ENCODE assay signal across 8 cellular contexts in genomic region chr15:56464893-56465520, GRCh38. TPM values are rescaled to one million over a fixed set of nuclear protein-coding genes. Genes with fewer than 3 reads are reported as not detected.
A peak's percentile ranks its signal among the peaks of the same experiment; 100 is the strongest.
DNase-seq lines count a peak whose midpoint lies in the region; ATAC-seq, FAIRE-seq and TF ChIP-seq lines count a peak whose summit lies in the region.

Gene MNS1, minus strand, starts transcription at chr15:56465137. Its CDS starts 165 bp downstream, at chr15:56464972.

- no peak within 1 kb of the TSS for H3K14ac ChIP-seq in H1 (ENCODE audit: insufficient read length)

- CTCF ChIA-PET in CD8-positive, alpha-beta memory T cell (lab: Charles Lee): no interaction called here
- CTCF ChIA-PET in H1 (lab: Charles Lee; ENCODE audit: partially characterized antibody): interaction anchor here (1.0 to 1.1 kb wide), 2 partner anchors 26 to 336 kb away, joined by 3 read pairs; no protein-coding TSS in a partner anchor

- no peak within 1 kb of the TSS for H4K91ac ChIP-seq in H1 (replicated peaks; ENCODE audit: insufficient read length, low read length)

- no peak within 1 kb of the TSS for H2BK5ac ChIP-seq in H1 (ENCODE audit: low read depth, low read length)

- no peak within 1 kb of the TSS for H2BK20ac ChIP-seq in H1 (ENCODE audit: low read length)

- FAIRE-seq in H1 (lab: Jason Lieb, UNC): peak; percentile 87

- peak within 1 kb of the TSS; percentile 14 for H3K4me3 ChIP-seq in CD8-positive, alpha-beta memory T cell (ENCODE audit: low read length)
- peak within 1 kb of the TSS; percentile 37 to 67 (median 56) for H3K4me3 ChIP-seq in H1 (ENCODE audit: extremely low read depth in 1 of 4, insufficient read depth in 2 of 4, low read depth in 3 of 4, low read length in 4 of 4)

- no peak for TF ChIP-seq EP300 in H1 (IDR thresholded peaks at IDR 0.05; ENCODE audit: borderline replicate concordance in 1 of 2, low read depth in 2 of 2, low read length in 2 of 2)

- no peak within 1 kb of the TSS for H2BK120ac ChIP-seq in H1 (replicated peaks; ENCODE audit: low read depth, low read length)

- peak within 1 kb of the TSS; percentile 51 to 92 (median 80) for H3K4me3 Mint-ChIP-seq in CD8-positive, alpha-beta memory T cell

- H3K36me3 Mint-ChIP-seq in CD8-positive, alpha-beta memory T cell: no peaks in the 10 kb centered on the region

- no peaks in the 10 kb centered on the region for H4K20me1 ChIP-seq in H1 (replicated peaks in 1 of 2; ENCODE audit: control insufficient read depth in 1 of 2, insufficient read depth in 2 of 2, low read length in 2 of 2)

- H3K79me2 ChIP-seq in H1 (ENCODE audit: control insufficient read depth in 1 of 2, insufficient read depth in 2 of 2, low read length in 2 of 2): no peaks in the 10 kb centered on the region

- H3K4ac ChIP-seq in H1 (replicated peaks; ENCODE audit: insufficient read length, low read depth, low read length): no peak within 1 kb of the TSS

- H3K23me2 ChIP-seq in H1 (ENCODE audit: low read depth, low read length): peaks cover 2% of the 10 kb centered on the region; the same call in 1 of the 2 replicates

- TF ChIP-seq POLR2A in H1 (IDR thresholded peaks at IDR 0.05; ENCODE audit: control extremely low read depth in 1 of 2, low read depth in 2 of 2, low read length in 2 of 2): peak in 1 of 2 experiments; percentile 73; a peak in 2 of 3 replicates

- H3K9me3 ChIP-seq in CD8-positive, alpha-beta memory T cell (ENCODE audit: low read length): no peaks in the 10 kb centered on the region
- H3K9me3 ChIP-seq in H1 (ENCODE audit: insufficient read depth in 2 of 2, low read depth in 1 of 2, low read length in 1 of 2): no peaks in the 10 kb centered on the region

- peaks cover 8% of the 10 kb centered on the region for H3K27me3 ChIP-seq in CD8-positive, alpha-beta memory T cell (ENCODE audit: insufficient read depth, low read length, poor library complexity, severe bottlenecking)
- peaks cover 0 to 6% (median 4%) of the 10 kb centered on the region in 4 experiments; a peak in 4 of 7 replicates for H3K27me3 ChIP-seq in H1 (replicated peaks in 1 of 4; ENCODE audit: control insufficient read depth in 3 of 4, extremely low read depth in 1 of 4, insufficient read depth in 3 of 4, low read length in 3 of 4)

- no peaks in the 10 kb centered on the region for H3K9me3 Mint-ChIP-seq in CD8-positive, alpha-beta memory T cell

- H2BK12ac ChIP-seq in H1 (ENCODE audit: low read depth, low read length): no peak within 1 kb of the TSS

- TF ChIP-seq RAD21 in H1 (IDR thresholded peaks at IDR 0.05 in 1 of 2, conservative IDR thresholded peaks at IDR 0.05 in 1 of 2; ENCODE audit: low read depth in 2 of 2, low read length in 2 of 2): no peak

- no peak within 1 kb of the TSS for H2BK15ac ChIP-seq in H1 (ENCODE audit: low read length)

- 0 out of 2 replicates have a peak within 1 kb of the TSS, but pooled peaks have one; percentile 72 for H3K18ac ChIP-seq in H1 (ENCODE audit: extremely low read depth, low read length)

- H3K4me1 ChIP-seq in CD8-positive, alpha-beta memory T cell (ENCODE audit: insufficient read depth, low read length): peaks cover 8% of the 10 kb centered on the region
- peaks cover 0 to 3% (median 1%) of the 10 kb centered on the region in 4 experiments; a peak in 2 of 7 replicates for H3K4me1 ChIP-seq in H1 (replicated peaks in 1 of 4; ENCODE audit: control insufficient read depth in 3 of 4, insufficient read depth in 4 of 4, low read length in 3 of 4)

- H3K4me1 Mint-ChIP-seq in CD8-positive, alpha-beta memory T cell: peaks cover 18 to 32% (median 28%) of the 10 kb centered on the region in 3 donors

- H3K56ac ChIP-seq in H1 (replicated peaks; ENCODE audit: insufficient read length, low read depth, low read length): no peak within 1 kb of the TSS

- H4K5ac ChIP-seq in H1 (ENCODE audit: insufficient read length, low read depth, low read length): no peak within 1 kb of the TSS

- ATAC-seq in GM19438 (IDR thresholded peaks at IDR 0.05; ENCODE audit: low read depth, unreplicated experiment) (peak; percentile 98), HG03558 (IDR thresholded peaks at IDR 0.05; ENCODE audit: extremely low read depth, unreplicated experiment) (peak; percentile 96)

- H2AK5ac ChIP-seq in H1 (ENCODE audit: low read depth, low read length): no peak within 1 kb of the TSS

- no peak within 1 kb of the TSS for H3K23ac ChIP-seq in H1 (ENCODE audit: insufficient read length)

- no peak for TF ChIP-seq CTCF in H1 (IDR thresholded peaks at IDR 0.05; ENCODE audit: control extremely low read depth in 1 of 3, insufficient read depth in 1 of 3, low read depth in 1 of 3, low read length in 3 of 3)

- 16% methylated on average over 38 of the region's 38 CpGs; no CpG with 5 or more reads in 1 of the 2 experiments for WGBS in H1 (ENCODE audit: extremely low coverage in 1 of 2, insufficient coverage in 1 of 2, insufficient read length in 1 of 2, insufficient replicate concordance in 2 of 2, low coverage in 1 of 2, low lambda C conversion rate in 2 of 2, missing lambda C conversion rate in 1 of 2), 2 experiments

- no peak within 1 kb of the TSS for H3K27ac ChIP-seq in CD8-positive, alpha-beta memory T cell (ENCODE audit: low read depth, low read length)
- no peak within 1 kb of the TSS for H3K27ac ChIP-seq in H1 (ENCODE audit: low read depth, low read length)

- peak within 1 kb of the TSS in 3 of 8 donors; percentile 15 to 66 (median 34) for H3K27ac Mint-ChIP-seq in CD8-positive, alpha-beta memory T cell

- no peaks in the 10 kb centered on the region for H3K79me1 ChIP-seq in H1 (ENCODE audit: low read depth, low read length)

- POLR2A ChIA-PET in CD8-positive, alpha-beta memory T cell (lab: Charles Lee): no interaction called here
- POLR2A ChIA-PET in H1 (lab: Charles Lee; ENCODE audit: partially characterized antibody): interaction anchor here (1.2 to 2.1 kb wide), 3 partner anchors 20 to 221 kb away, joined by 3 to 5 read pairs (median 3); no protein-coding TSS in a partner anchor

- H4K8ac ChIP-seq in H1 (ENCODE audit: extremely low read depth, insufficient read depth, low read length): peak within 1 kb of the TSS; percentile 60; the same call in 1 of the 2 replicates

- peak within 1 kb of the TSS; percentile 82 to 86 for H3K4me2 ChIP-seq in H1 (ENCODE audit: insufficient read depth in 1 of 2, low read depth in 2 of 2, low read length in 2 of 2)

- H2AFZ ChIP-seq in H1 (ENCODE audit: low read length): peak within 1 kb of the TSS; percentile 99

- peak within 1 kb of the TSS in 3 of 4 experiments; percentile 36 to 78 (median 59); a peak in 5 of 7 replicates for H3K9ac ChIP-seq in H1 (replicated peaks in 1 of 4; ENCODE audit: extremely low read depth in 1 of 4, low read depth in 3 of 4, low read length in 3 of 4)

- H3K27me3 Mint-ChIP-seq in CD8-positive, alpha-beta memory T cell: peaks cover 19 to 24% of the 10 kb centered on the region in 2 donors

- H3K36me3 ChIP-seq in CD8-positive, alpha-beta memory T cell (ENCODE audit: insufficient read depth, low read length): no peaks in the 10 kb centered on the region
- no peaks in the 10 kb centered on the region for H3K36me3 ChIP-seq in H1 (ENCODE audit: control insufficient read depth in 2 of 4, insufficient read depth in 4 of 4, low read length in 3 of 4)

- peak; percentile 6 to 77 (median 67) for DNase-seq in CD8-positive, alpha-beta memory T cell
- peak; percentile 98 for DNase-seq in NCI-H774 (lab: John Stamatoyannopoulos, UW)
- DNase-seq in activated CD8-positive, alpha-beta memory T cell treated with anti-CD3 and anti-CD28 coated beads for 1 hour (ENCODE audit: extremely low read depth in 1 of 2, low read depth in 1 of 2): peak; percentile 22 to 36
- peak in 1 of 2 experiments; percentile 85 for DNase-seq in H1 (ENCODE audit: low read depth in 1 of 2, low spot score in 2 of 2)
- DNase-seq in medulla oblongata (ENCODE audit: extremely low spot score): peak; percentile 97
- peak; percentile 20 for DNase-seq in stimulated activated CD8-positive, alpha-beta memory T cell treated with anti-CD3 and anti-CD28 coated beads, Interleukin-12 subunit alpha, Interleukin-12 subunit beta, amount 100 ng/mL, for 24 hours (ENCODE audit: extremely low read depth)

TF ChIP-seq in H1, 55 proteins besides CTCF, POLR2A, EP300 and RAD21 (continues in another document):
- TF ChIP-seq CREB1 (IDR thresholded peaks at IDR 0.05) (0 out of 2 replicates have a peak, but pooled peaks have one; percentile 16), ASH2L (IDR thresholded peaks at IDR 0.05; ENCODE audit: low read length) (peak; percentile 84), SAP30 (IDR thresholded peaks at IDR 0.05; ENCODE audit: insufficient read depth, insufficient replicate concordance, low read length) (no peak), JUND (IDR thresholded peaks at IDR 0.05; ENCODE audit: low read length) (no peak), EZH2 (IDR thresholded peaks at IDR 0.05; ENCODE audit: low read depth, low read length, severe bottlenecking) (no peak), HDAC2 (IDR thresholded peaks at IDR 0.05; ENCODE audit: borderline replicate concordance in 1 of 2, low read depth in 2 of 2, low read length in 2 of 2) (peak in 1 of 2 experiments; percentile 57; a peak in 2 of 4 replicates), BACH1 (IDR thresholded peaks at IDR 0.05; ENCODE audit: low read length) (peak; percentile 35), JUN (IDR thresholded peaks at IDR 0.05; ENCODE audit: low read depth, low read length) (no peak), RBBP5 (IDR thresholded peaks at IDR 0.05; ENCODE audit: borderline replicate concordance, low read depth, low read length) (peak; percentile 74), MAFK (IDR thresholded peaks at IDR 0.05; ENCODE audit: low read depth, low read length) (no peak; the same call in 1 of the 2 replicates), FOSL1 (IDR thresholded peaks at IDR 0.05; ENCODE audit: insufficient read depth, low read depth, low read length) (no peak), PHF8 (conservative IDR thresholded peaks at IDR 0.05; ENCODE audit: low read depth, low read length) (peak; percentile 25; the same call in 1 of the 2 replicates), TAF1 (IDR thresholded peaks at IDR 0.05; ENCODE audit: low read depth, low read length) (peak; percentile 74)
- TF ChIP-seq, protein P1, sequence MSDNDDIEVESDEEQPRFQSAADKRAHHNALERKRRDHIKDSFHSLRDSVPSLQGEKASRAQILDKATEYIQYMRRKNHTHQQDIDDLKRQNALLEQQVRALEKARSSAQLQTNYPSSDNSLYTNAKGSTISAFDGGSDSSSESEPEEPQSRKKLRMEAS (IDR thresholded peaks at IDR 0.05): peak; percentile 89

RNA-seq across cellular contexts. Expression of gene MNS1, which starts in this region (rescaled TPM):
- total RNA-seq in CD8-positive, alpha-beta memory T cell: under 1 TPM; 0.74 to 0.82 TPM
- polyA plus RNA-seq in CD8-positive, alpha-beta memory T cell: not detected
- not detected in 2 replicates for total RNA-seq in H1 (2021; fragmentation: NEBNext Ultra II Directional; extraction: Animal tissue kit (Norgen Biotek cat#: 25700))
- polyA plus RNA-seq in H1 (2011; rRNA removed): 0.33 and 0.57 TPM in 2 replicates
- polyA plus RNA-seq in H1 (2011; cell fraction: cytosol; rRNA removed): 1.4 TPM
- polyA plus RNA-seq in H1 (2011; cell fraction: nucleus; rRNA removed): 0.30 TPM
- 3.3 to 7.9 TPM (median 3.5 TPM) in 4 replicates for polyA plus RNA-seq in H1 (2012, experiment 1 of 2)
- polyA plus RNA-seq in H1 (2012, experiment 2 of 2): 0.45 TPM
- 4.8 TPM for polyA plus RNA-seq in H1 (2013, experiment 1 of 2)
- 4.8 TPM for polyA plus RNA-seq in H1 (2013, experiment 2 of 2)
- polyA minus RNA-seq in H1 (2011; rRNA and poly(A)+ RNA removed): 0.27 and 0.47 TPM in 2 replicates
- 0.73 TPM for polyA minus RNA-seq in H1 (2011; cell fraction: cytosol; rRNA and poly(A)+ RNA removed)
- 3.8 TPM for polyA minus RNA-seq in H1 (2011; cell fraction: nucleus; rRNA and poly(A)+ RNA removed)

Comparison
In these comparisons a context has a peak if more than half of its experiments do, and no peak if none do; other contexts are left out.
1. Peak in DNase-seq and H3K4me3 ChIP-seq in CD8-positive, alpha-beta memory T cell; RNA of the gene not detected or under 1 TPM.